In genomic region chr6:129659590-129660345, GRCh38 we compare ENCODE assay signal across 1 cellular context.
A peak's percentile ranks its signal among the peaks of the same experiment; 100 is the strongest.
TF ChIP-seq lines count a peak whose summit lies in the region.

No MANE protein-coding gene starts in this region.

TF ChIP-seq in K562, 482 proteins besides CTCF, POLR2A, EP300 and RAD21 (continued from another document):
- no peak for TF ChIP-seq HMGXB4 (CRISPR knock-in tag; IDR thresholded peaks at IDR 0.05)
- no peak for TF ChIP-seq JUNB (CRISPR knock-in tag; conservative IDR thresholded peaks at IDR 0.05)
- no peak for TF ChIP-seq NONO (IDR thresholded peaks at IDR 0.05; ENCODE audit: low read depth in 2 of 2, low read length in 1 of 2)
- no peak for TF ChIP-seq IRF2 (CRISPR knock-in tag; IDR thresholded peaks at IDR 0.05)
- 0 out of 2 replicates have a peak, but pooled peaks have one; percentile 37 for TF ChIP-seq ZNF592 (IDR thresholded peaks at IDR 0.05)
- TF ChIP-seq RNF2 (IDR thresholded peaks at IDR 0.05) = 0 out of 2 replicates have a peak, but pooled peaks have one; percentile 21
- 0 out of 2 replicates have a peak, but pooled peaks have one; percentile 18 for TF ChIP-seq NCOR1 (IDR thresholded peaks at IDR 0.05)
- no peak for TF ChIP-seq TEAD2 (tag; IDR thresholded peaks at IDR 0.05)
- 0 out of 2 replicates have a peak, but pooled peaks have one; percentile 36 for TF ChIP-seq NFRKB (IDR thresholded peaks at IDR 0.05; ENCODE audit: low read depth)
- TF ChIP-seq MXI1 (IDR thresholded peaks at IDR 0.05; ENCODE audit: low read depth, low read length) = no peak
- no peak for TF ChIP-seq TFAM (CRISPR knock-in tag; conservative IDR thresholded peaks at IDR 0.05)
- no peak for TF ChIP-seq ELF4 (CRISPR knock-in tag; IDR thresholded peaks at IDR 0.05)
- no peak for TF ChIP-seq ZKSCAN3 (CRISPR knock-in tag; IDR thresholded peaks at IDR 0.05)
- no peak for TF ChIP-seq BMI1 (IDR thresholded peaks at IDR 0.05; ENCODE audit: low read length)
- no peak for TF ChIP-seq NR0B1 (IDR thresholded peaks at IDR 0.05; ENCODE audit: partially characterized antibody)
- TF ChIP-seq ID3 (CRISPR knock-in tag; IDR thresholded peaks at IDR 0.05) = no peak
- TF ChIP-seq ID3 (tag; IDR thresholded peaks at IDR 0.05) = no peak
- 0 out of 4 replicates have a peak, but pooled peaks of 1 of the 2 experiments have one; percentile 21 for TF ChIP-seq TEAD1 (CRISPR knock-in tag; IDR thresholded peaks at IDR 0.05)
- no peak for TF ChIP-seq KAT8 (IDR thresholded peaks at IDR 0.05; ENCODE audit: low read depth)
- no peak for TF ChIP-seq ZNF224 (CRISPR knock-in tag; IDR thresholded peaks at IDR 0.05)
- TF ChIP-seq SRSF7 (optimal IDR thresholded peaks at IDR 0.05; ENCODE audit: low read depth, low read length) = no peak
- TF ChIP-seq TRIM28 (IDR thresholded peaks at IDR 0.05) = no peak
- no peak for TF ChIP-seq TARDBP (IDR thresholded peaks at IDR 0.05)
- TF ChIP-seq SRSF1 (IDR thresholded peaks at IDR 0.05; ENCODE audit: low read depth, low read length) = no peak
- TF ChIP-seq ZNF695 (CRISPR knock-in tag; IDR thresholded peaks at IDR 0.05) = no peak
- no peak for TF ChIP-seq ZNF398 (CRISPR knock-in tag; IDR thresholded peaks at IDR 0.05)
- TF ChIP-seq PML (IDR thresholded peaks at IDR 0.05; ENCODE audit: low read length) = no peak
- TF ChIP-seq U2AF2 (optimal IDR thresholded peaks at IDR 0.05; ENCODE audit: low read depth, low read length) = no peak
- no peak for TF ChIP-seq CLOCK (CRISPR knock-in tag; IDR thresholded peaks at IDR 0.05; ENCODE audit: borderline replicate concordance)
- TF ChIP-seq EHMT2 (IDR thresholded peaks at IDR 0.05) = peak; percentile 61
- TF ChIP-seq ZBTB12 (CRISPR knock-in tag; IDR thresholded peaks at IDR 0.05) = peak; percentile 31; the same call in 1 of the 2 replicates
- TF ChIP-seq ZNF436 (CRISPR knock-in tag; IDR thresholded peaks at IDR 0.05) = no peak
- TF ChIP-seq GTF2E2 (tag; IDR thresholded peaks at IDR 0.05) = no peak; the same call in 1 of the 2 replicates
- no peak for TF ChIP-seq SAFB (IDR thresholded peaks at IDR 0.05; ENCODE audit: borderline replicate concordance, low read depth, low read length)
- no peak for TF ChIP-seq ZC3H11A (IDR thresholded peaks at IDR 0.05; ENCODE audit: low read depth, low read length)
- TF ChIP-seq PHTF2 (CRISPR knock-in tag; IDR thresholded peaks at IDR 0.05) = no peak
- no peak for TF ChIP-seq PREB (CRISPR knock-in tag; IDR thresholded peaks at IDR 0.05)
- peak; percentile 72 for TF ChIP-seq SOX6 (IDR thresholded peaks at IDR 0.05)
- TF ChIP-seq HBP1 (CRISPR knock-in tag; IDR thresholded peaks at IDR 0.05) = no peak
- peak in 1 of 2 experiments; percentile 13; a peak in 1 of 4 replicates for TF ChIP-seq TBL1XR1 (IDR thresholded peaks at IDR 0.05; ENCODE audit: low read length in 2 of 2)
- peak; percentile 35; the same call in 1 of the 2 replicates for TF ChIP-seq ESRRA (IDR thresholded peaks at IDR 0.05; ENCODE audit: borderline replicate concordance, low read depth)
- no peak for TF ChIP-seq IRF9 (tag; IDR thresholded peaks at IDR 0.05)
